In genomic region chr11:102446606-102447005, GRCh38 we compare ENCODE assay signal across 1 cellular context.
TF ChIP-seq lines count a peak whose summit lies in the region.

No MANE protein-coding gene starts in this region.

TF ChIP-seq in GM12878, 131 proteins besides CTCF, POLR2A, EP300 and RAD21:
- TF ChIP-seq PML (IDR thresholded peaks at IDR 0.05; ENCODE audit: low read length) (no peak), CHD4 (IDR thresholded peaks at IDR 0.05) (no peak)
